ENCODE assay signal across 2 cellular contexts in the genomic region with DNA sequence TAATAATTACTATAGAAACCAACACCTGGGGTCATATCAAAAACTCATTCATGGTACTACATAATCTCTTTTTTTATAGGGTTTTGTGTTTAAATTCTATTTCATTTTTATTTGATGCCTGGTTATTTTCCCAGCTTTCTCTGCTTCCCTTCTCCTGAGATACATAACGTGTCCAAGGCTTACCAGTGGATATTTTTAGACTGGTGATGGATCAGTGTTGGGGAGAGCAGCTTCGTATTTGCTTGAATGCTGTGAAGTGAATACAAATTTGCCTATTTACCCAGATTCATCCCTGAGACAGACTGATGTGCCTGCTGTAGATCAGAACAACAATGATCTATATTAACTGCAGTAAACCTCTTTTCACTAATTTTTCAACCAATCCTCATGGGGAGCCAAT.
TF ChIP-seq lines count a peak whose summit lies in the region.

No MANE protein-coding gene starts in this region.

TF ChIP-seq in GM12878, 131 proteins besides CTCF, POLR2A, EP300 and RAD21:
- TF ChIP-seq SIN3A (IDR thresholded peaks at IDR 0.05; ENCODE audit: low read depth, low read length) (no peak), IRF4 (IDR thresholded peaks at IDR 0.05; ENCODE audit: low read depth, low read length) (no peak), E4F1 (IDR thresholded peaks at IDR 0.05; ENCODE audit: borderline replicate concordance, partially characterized antibody) (no peak), SMAD5 (IDR thresholded peaks at IDR 0.05; ENCODE audit: low read depth) (no peak), ZNF217 (IDR thresholded peaks at IDR 0.05) (no peak), TBL1XR1 (IDR thresholded peaks at IDR 0.05; ENCODE audit: low read depth, low read length) (no peak), USF2 (IDR thresholded peaks at IDR 0.05; ENCODE audit: borderline replicate concordance, low read depth, low read length) (no peak), PRDM15 (CRISPR knock-in tag; IDR thresholded peaks at IDR 0.05) (no peak), GABPA (IDR thresholded peaks at IDR 0.05; ENCODE audit: low read depth) (no peak), TCF3 (IDR thresholded peaks at IDR 0.05; ENCODE audit: borderline replicate concordance, insufficient read depth, low read depth, low read length) (no peak), SPI1 (IDR thresholded peaks at IDR 0.05; ENCODE audit: borderline replicate concordance, insufficient read depth, low read depth, low read length) (no peak)

TF ChIP-seq in SK-N-SH, 30 proteins besides CTCF, POLR2A, EP300 and RAD21:
- no peak for TF ChIP-seq FOXJ3 (CRISPR knock-in tag; IDR thresholded peaks at IDR 0.05)
- TF ChIP-seq, protein P1, sequence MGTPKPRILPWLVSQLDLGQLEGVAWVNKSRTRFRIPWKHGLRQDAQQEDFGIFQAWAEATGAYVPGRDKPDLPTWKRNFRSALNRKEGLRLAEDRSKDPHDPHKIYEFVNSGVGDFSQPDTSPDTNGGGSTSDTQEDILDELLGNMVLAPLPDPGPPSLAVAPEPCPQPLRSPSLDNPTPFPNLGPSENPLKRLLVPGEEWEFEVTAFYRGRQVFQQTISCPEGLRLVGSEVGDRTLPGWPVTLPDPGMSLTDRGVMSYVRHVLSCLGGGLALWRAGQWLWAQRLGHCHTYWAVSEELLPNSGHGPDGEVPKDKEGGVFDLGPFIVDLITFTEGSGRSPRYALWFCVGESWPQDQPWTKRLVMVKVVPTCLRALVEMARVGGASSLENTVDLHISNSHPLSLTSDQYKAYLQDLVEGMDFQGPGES (IDR thresholded peaks at IDR 0.05; ENCODE audit: low read depth, low read length) = no peak
- TF ChIP-seq RFX5 (IDR thresholded peaks at IDR 0.05; ENCODE audit: low read length) = no peak
- TF ChIP-seq USF1 (IDR thresholded peaks at IDR 0.05; ENCODE audit: borderline replicate concordance, low read depth) = no peak
- TF ChIP-seq ELF1 (IDR thresholded peaks at IDR 0.05) = no peak
- no peak for TF ChIP-seq POLR2AphosphoS5 (IDR thresholded peaks at IDR 0.05; ENCODE audit: low read depth, low read length)
- TF ChIP-seq RXRA (IDR thresholded peaks at IDR 0.05; ENCODE audit: borderline replicate concordance, low read depth) = no peak
- no peak for TF ChIP-seq FOSL2 (IDR thresholded peaks at IDR 0.05; ENCODE audit: borderline replicate concordance, low read depth)
- no peak for TF ChIP-seq RCOR1 (IDR thresholded peaks at IDR 0.05; ENCODE audit: low read length)
- no peak for TF ChIP-seq EZH2phosphoT487 (IDR thresholded peaks at IDR 0.05; ENCODE audit: borderline replicate concordance, low read depth)
- no peak for TF ChIP-seq GABPA (IDR thresholded peaks at IDR 0.05; ENCODE audit: low read depth)
- TF ChIP-seq MXI1 (IDR thresholded peaks at IDR 0.05; ENCODE audit: low read depth, low read length) = no peak
- TF ChIP-seq ZBTB33 (IDR thresholded peaks at IDR 0.05; ENCODE audit: borderline replicate concordance, low read depth) = no peak
- TF ChIP-seq MEF2A (IDR thresholded peaks at IDR 0.05; ENCODE audit: borderline replicate concordance, low read depth) = no peak
- no peak for TF ChIP-seq TAF1 (IDR thresholded peaks at IDR 0.05; ENCODE audit: borderline replicate concordance, low read depth, low read length)
- TF ChIP-seq YY1 (IDR thresholded peaks at IDR 0.05; ENCODE audit: low read depth) = no peak
- TF ChIP-seq TEAD4 (IDR thresholded peaks at IDR 0.05; ENCODE audit: borderline replicate concordance, insufficient read depth) = no peak
- TF ChIP-seq TCF12 (IDR thresholded peaks at IDR 0.05) = no peak
